In the genomic region with DNA sequence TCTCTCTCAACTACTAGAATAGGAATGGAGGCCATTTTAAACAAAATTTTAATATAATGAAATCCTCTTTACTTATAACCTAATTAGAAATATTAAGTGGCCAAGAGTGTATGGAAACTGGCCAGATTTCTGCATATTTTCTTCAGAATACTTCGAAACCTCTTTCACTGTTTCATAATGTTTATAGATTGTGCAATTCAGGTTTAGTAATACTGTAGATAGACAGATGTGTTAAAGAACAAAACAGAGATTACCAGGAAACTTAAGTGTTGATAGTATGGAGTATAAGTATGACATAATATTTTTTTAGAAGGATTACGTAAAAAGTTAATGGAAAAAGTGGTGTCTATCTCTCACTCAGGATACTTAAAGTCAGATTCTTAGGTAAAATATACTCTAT, we compare ENCODE assay signal across 1 cellular context.
A peak's percentile ranks its signal among the peaks of the same experiment; 100 is the strongest.
TF ChIP-seq lines count a peak whose summit lies in the region.

No MANE protein-coding gene starts in this region.

TF ChIP-seq in HEK293, 187 proteins besides CTCF, POLR2A, EP300 and RAD21 (continued from another document):
- TF ChIP-seq, protein P1, sequence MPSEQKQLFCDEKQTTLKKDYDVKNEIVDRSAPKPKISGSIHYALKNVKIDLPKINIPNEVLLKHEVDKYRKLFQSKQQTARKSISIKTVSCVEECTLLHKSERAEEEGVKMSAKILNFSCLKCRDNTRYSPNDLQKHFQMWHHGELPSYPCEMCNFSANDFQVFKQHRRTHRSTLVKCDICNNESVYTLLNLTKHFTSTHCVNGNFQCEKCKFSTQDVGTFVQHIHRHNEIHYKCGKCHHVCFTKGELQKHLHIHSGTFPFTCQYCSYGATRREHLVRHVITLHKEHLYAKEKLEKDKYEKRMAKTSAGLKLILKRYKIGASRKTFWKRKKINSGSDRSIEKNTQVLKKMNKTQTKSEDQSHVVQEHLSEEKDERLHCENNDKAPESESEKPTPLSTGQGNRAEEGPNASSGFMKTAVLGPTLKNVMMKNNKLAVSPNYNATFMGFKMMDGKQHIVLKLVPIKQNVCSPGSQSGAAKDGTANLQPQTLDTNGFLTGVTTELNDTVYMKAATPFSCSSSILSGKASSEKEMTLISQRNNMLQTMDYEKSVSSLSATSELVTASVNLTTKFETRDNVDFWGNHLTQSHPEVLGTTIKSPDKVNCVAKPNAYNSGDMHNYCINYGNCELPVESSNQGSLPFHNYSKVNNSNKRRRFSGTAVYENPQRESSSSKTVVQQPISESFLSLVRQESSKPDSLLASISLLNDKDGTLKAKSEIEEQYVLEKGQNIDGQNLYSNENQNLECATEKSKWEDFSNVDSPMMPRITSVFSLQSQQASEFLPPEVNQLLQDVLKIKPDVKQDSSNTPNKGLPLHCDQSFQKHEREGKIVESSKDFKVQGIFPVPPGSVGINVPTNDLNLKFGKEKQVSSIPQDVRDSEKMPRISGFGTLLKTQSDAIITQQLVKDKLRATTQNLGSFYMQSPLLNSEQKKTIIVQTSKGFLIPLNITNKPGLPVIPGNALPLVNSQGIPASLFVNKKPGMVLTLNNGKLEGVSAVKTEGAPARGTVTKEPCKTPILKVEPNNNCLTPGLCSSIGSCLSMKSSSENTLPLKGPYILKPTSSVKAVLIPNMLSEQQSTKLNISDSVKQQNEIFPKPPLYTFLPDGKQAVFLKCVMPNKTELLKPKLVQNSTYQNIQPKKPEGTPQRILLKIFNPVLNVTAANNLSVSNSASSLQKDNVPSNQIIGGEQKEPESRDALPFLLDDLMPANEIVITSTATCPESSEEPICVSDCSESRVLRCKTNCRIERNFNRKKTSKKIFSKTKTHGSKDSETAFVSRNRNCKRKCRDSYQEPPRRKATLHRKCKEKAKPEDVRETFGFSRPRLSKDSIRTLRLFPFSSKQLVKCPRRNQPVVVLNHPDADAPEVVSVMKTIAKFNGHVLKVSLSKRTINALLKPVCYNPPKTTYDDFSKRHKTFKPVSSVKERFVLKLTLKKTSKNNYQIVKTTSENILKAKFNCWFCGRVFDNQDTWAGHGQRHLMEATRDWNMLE (tag by site-specific recombination; conservative IDR thresholded peaks at IDR 0.05; ENCODE audit: low read depth) = no peak
- TF ChIP-seq ZNF629 (tag by site-specific recombination; IDR thresholded peaks at IDR 0.05) = no peak
- no peak for TF ChIP-seq ZBTB21 (tag by site-specific recombination; IDR thresholded peaks at IDR 0.05)
- TF ChIP-seq, protein P2, sequence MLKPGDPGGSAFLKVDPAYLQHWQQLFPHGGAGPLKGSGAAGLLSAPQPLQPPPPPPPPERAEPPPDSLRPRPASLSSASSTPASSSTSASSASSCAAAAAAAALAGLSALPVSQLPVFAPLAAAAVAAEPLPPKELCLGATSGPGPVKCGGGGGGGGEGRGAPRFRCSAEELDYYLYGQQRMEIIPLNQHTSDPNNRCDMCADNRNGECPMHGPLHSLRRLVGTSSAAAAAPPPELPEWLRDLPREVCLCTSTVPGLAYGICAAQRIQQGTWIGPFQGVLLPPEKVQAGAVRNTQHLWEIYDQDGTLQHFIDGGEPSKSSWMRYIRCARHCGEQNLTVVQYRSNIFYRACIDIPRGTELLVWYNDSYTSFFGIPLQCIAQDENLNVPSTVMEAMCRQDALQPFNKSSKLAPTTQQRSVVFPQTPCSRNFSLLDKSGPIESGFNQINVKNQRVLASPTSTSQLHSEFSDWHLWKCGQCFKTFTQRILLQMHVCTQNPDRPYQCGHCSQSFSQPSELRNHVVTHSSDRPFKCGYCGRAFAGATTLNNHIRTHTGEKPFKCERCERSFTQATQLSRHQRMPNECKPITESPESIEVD (tag by site-specific recombination; IDR thresholded peaks at IDR 0.05) = peak; percentile 60
- TF ChIP-seq KLF16 (tag by site-specific recombination; IDR thresholded peaks at IDR 0.05) = no peak
- TF ChIP-seq TCF7L2 (IDR thresholded peaks at IDR 0.05; ENCODE audit: borderline replicate concordance, low read depth, low read length) = no peak
- no peak for TF ChIP-seq ZBTB1 (tag by site-specific recombination; IDR thresholded peaks at IDR 0.05)
- no peak for TF ChIP-seq OSR2 (tag by site-specific recombination; IDR thresholded peaks at IDR 0.05)
- no peak for TF ChIP-seq ZNF707 (tag by site-specific recombination; IDR thresholded peaks at IDR 0.05)
- TF ChIP-seq, protein P3, sequence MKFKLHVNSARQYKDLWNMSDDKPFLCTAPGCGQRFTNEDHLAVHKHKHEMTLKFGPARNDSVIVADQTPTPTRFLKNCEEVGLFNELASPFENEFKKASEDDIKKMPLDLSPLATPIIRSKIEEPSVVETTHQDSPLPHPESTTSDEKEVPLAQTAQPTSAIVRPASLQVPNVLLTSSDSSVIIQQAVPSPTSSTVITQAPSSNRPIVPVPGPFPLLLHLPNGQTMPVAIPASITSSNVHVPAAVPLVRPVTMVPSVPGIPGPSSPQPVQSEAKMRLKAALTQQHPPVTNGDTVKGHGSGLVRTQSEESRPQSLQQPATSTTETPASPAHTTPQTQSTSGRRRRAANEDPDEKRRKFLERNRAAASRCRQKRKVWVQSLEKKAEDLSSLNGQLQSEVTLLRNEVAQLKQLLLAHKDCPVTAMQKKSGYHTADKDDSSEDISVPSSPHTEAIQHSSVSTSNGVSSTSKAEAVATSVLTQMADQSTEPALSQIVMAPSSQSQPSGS (tag by site-specific recombination; IDR thresholded peaks at IDR 0.05; ENCODE audit: low read depth) = peak; percentile 71; the same call in 1 of the 2 replicates
- no peak for TF ChIP-seq ZNF133 (tag by site-specific recombination; IDR thresholded peaks at IDR 0.05)
- no peak for TF ChIP-seq ZNF24 (tag by site-specific recombination; IDR thresholded peaks at IDR 0.05)
